In genomic region chr7:55065079-55065478, GRCh38 we compare ENCODE assay signal across 9 cellular contexts. TPM values are rescaled to one million over a fixed set of nuclear protein-coding genes. Genes with fewer than 3 reads are reported as not detected.
A peak's percentile ranks its signal among the peaks of the same experiment; 100 is the strongest.
DNase-seq lines count a peak whose midpoint lies in the region; ATAC-seq and TF ChIP-seq lines count a peak whose summit lies in the region.
"Had no signal": no experiment of that assay in that cellular context is flagged by ENCODE, and none has a peak within 500 bp of the region (broad histone marks: within the 10 kb centered on the region; RNA-seq: fewer than 3 reads in every experiment).

No MANE protein-coding gene starts in this region.

- H3K9me3 Mint-ChIP-seq in activated T-helper 2 cell treated with anti-CD3 and anti-CD28 coated beads, Interferon-gamma antibody, Interleukin-2, Interleukin-4, amounts not matched to agents 10 μg/mL and 5 μg/mL and 100 μg/mL, durations not matched to agents 14 hours and 24 hours and 36 hours, result no peaks in the 10 kb centered on the region
- H3K9me3 Mint-ChIP-seq: memory B cell had no signal

- no peak for TF ChIP-seq POLR2A in GM18505 (IDR thresholded peaks at IDR 0.05; ENCODE audit: borderline replicate concordance, extremely low read depth, insufficient read depth, insufficient read length)

- no peak overlapping the region for H3K4me3 ChIP-seq in mucosa of descending colon

- H3K36me3 Mint-ChIP-seq in activated T-helper 2 cell treated with anti-CD3 and anti-CD28 coated beads, Interferon-gamma antibody, Interleukin-2, Interleukin-4, amounts not matched to agents 10 μg/mL and 5 μg/mL and 100 μg/mL, durations not matched to agents 14 hours and 24 hours and 36 hours (ENCODE audit: low read depth), result no peaks in the 10 kb centered on the region
- H3K36me3 Mint-ChIP-seq: memory B cell had no signal

- H3K4me1 ChIP-seq in mucosa of descending colon (ENCODE audit: low read depth), result peaks cover 8% of the 10 kb centered on the region

- no peak overlapping the region for H3K27ac Mint-ChIP-seq in activated T-helper 2 cell treated with anti-CD3 and anti-CD28 coated beads, Interferon-gamma antibody, Interleukin-2, Interleukin-4, amounts not matched to agents 10 μg/mL and 5 μg/mL and 100 μg/mL, durations not matched to agents 14 hours and 24 hours and 36 hours
- H3K27ac Mint-ChIP-seq: memory B cell had no signal

- no peak overlapping the region for H3K4me3 Mint-ChIP-seq in activated T-helper 2 cell treated with anti-CD3 and anti-CD28 coated beads, Interferon-gamma antibody, Interleukin-2, Interleukin-4, amounts not matched to agents 10 μg/mL and 5 μg/mL and 100 μg/mL, durations not matched to agents 14 hours and 24 hours and 36 hours (ENCODE audit: low read depth)
- H3K4me3 Mint-ChIP-seq: memory B cell had no signal

- H3K4me1 Mint-ChIP-seq in activated T-helper 2 cell treated with anti-CD3 and anti-CD28 coated beads, Interferon-gamma antibody, Interleukin-2, Interleukin-4, amounts not matched to agents 10 μg/mL and 5 μg/mL and 100 μg/mL, durations not matched to agents 14 hours and 24 hours and 36 hours (ENCODE audit: low read depth), result no peaks in the 10 kb centered on the region

- no peak for TF ChIP-seq CTCF in mucosa of descending colon (IDR thresholded peaks at IDR 0.05)

- peaks cover 23% of the 10 kb centered on the region for H3K27me3 Mint-ChIP-seq in activated T-helper 2 cell treated with anti-CD3 and anti-CD28 coated beads, Interferon-gamma antibody, Interleukin-2, Interleukin-4, amounts not matched to agents 10 μg/mL and 5 μg/mL and 100 μg/mL, durations not matched to agents 14 hours and 24 hours and 36 hours (ENCODE audit: low read depth)

- intact Hi-C loops in mucosa of descending colon (cut with DNase I, micrococcal nuclease), result no loop called here
- intact Hi-C loops in activated T-helper 2 cell treated with anti-CD3 and anti-CD28 coated beads, Interferon-gamma antibody, Interleukin-2, Interleukin-4, amounts not matched to agents 10 μg/mL and 5 μg/mL and 100 μg/mL, durations not matched to agents 14 hours and 24 hours and 36 hours (cut with micrococcal nuclease), result no loop called here

- ATAC-seq in GM18505 (IDR thresholded peaks at IDR 0.05; ENCODE audit: unreplicated experiment), result peak; percentile 59
- ATAC-seq in HG03432 (IDR thresholded peaks at IDR 0.05; ENCODE audit: unreplicated experiment), result peak; percentile 80
- peak; percentile 84 for ATAC-seq in mucosa of descending colon
- ATAC-seq in GM19324 (IDR thresholded peaks at IDR 0.05; ENCODE audit: low FRiP score, unreplicated experiment), result no peak
- ATAC-seq in HG03108 (IDR thresholded peaks at IDR 0.05; ENCODE audit: unreplicated experiment), result no peak

- DNase-seq in brain pericyte (ENCODE audit: low read depth, low spot score) (peak; percentile 78), mucosa of descending colon (no peak), NOMO-1 treated with dmso at 0.1 percent for 144 hours (lab: John Stamatoyannopoulos, UW; ENCODE audit: unreplicated experiment) (no peak)
- no peak for DNase-seq in activated T-helper 2 cell treated with anti-CD3 and anti-CD28 coated beads, Interferon-gamma antibody, Interleukin-2, Interleukin-4, amounts not matched to agents 10 μg/mL and 5 μg/mL and 100 μg/mL, durations not matched to agents 14 hours and 24 hours and 36 hours (ENCODE audit: low spot score)

- no peaks in the 10 kb centered on the region for H3K9me3 ChIP-seq in mucosa of descending colon

- H3K36me3 ChIP-seq in mucosa of descending colon (ENCODE audit: low read depth), result no peaks in the 10 kb centered on the region

RNA-seq across cellular contexts. Expression of gene EGFR, which starts 46.3 kb away (rescaled TPM):
- total RNA-seq in mucosa of descending colon, result 10 to 100 TPM; 63.6 to 96.3 (median 72.5) TPM
- not detected in 2 replicates for total RNA-seq in activated T-helper 2 cell treated with anti-CD3 and anti-CD28 coated beads, Interferon-gamma antibody, Interleukin-2, Interleukin-4, amounts not matched to agents 10 μg/mL and 5 μg/mL and 100 μg/mL, durations not matched to agents 14 hours and 24 hours and 36 hours

Comparison
In these comparisons a context has a peak if more than half of its experiments do, and no peak if none do; other contexts are left out.
1. ATAC-seq: peak in GM18505 (single experiment), HG03432 (single experiment) and mucosa of descending colon (single experiment); none in GM19324 (single experiment) and HG03108 (single experiment).
2. RNA of gene EGFR, which starts 46.3 kb away (total RNA-seq): 63.6 to 96.3 TPM in mucosa of descending colon; not detected in activated T-helper 2 cell treated with anti-CD3 and anti-CD28 coated beads, Interferon-gamma antibody, Interleukin-2, Interleukin-4, amounts not matched to agents 10 μg/mL and 5 μg/mL and 100 μg/mL, durations not matched to agents 14 hours and 24 hours and 36 hours; every median in the first group is over 10 times any median in the second.